8 cellular contexts compared by ENCODE assay signal in the genomic region with DNA sequence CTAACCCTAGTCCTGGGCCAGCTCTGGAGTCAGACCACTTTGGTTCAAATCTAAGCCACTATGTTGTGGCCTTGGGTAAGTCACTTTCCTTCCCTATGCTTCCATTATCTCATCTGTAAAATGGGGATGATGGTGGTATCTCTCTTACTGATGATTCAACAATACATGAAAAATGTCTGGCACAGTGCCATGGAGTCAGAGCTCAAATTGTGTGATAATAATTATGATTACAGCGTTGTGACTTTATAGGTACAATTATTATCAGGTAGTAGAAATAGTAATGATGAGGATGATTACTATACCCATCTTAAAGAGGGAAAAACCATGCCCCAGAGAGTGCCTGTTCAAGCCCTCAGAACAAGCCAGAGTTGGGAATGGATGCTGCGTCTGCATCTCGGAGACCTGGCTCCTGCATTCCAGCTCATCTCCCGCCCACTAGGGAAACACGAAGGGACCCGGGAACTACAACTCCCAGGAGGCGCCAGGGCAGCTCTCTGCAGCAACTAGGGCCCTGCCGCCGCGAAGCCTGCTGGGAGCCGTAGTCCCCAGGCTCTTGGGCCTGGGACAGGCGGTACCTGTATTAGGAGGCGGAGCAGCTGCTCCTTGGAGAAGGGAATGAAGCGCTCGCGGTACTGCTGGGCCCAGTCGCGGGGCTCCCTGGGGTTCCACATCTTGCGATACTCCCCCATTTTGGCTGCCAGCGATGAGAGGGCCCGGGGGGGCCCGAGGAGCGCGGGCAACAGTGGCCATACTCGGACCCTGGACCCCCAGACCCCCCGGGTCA. TPM values are rescaled to one million over a fixed set of nuclear protein-coding genes. Genes with fewer than 3 reads are reported as not detected.
DNase-seq lines count a peak whose midpoint lies in the region; ATAC-seq and TF ChIP-seq lines count a peak whose summit lies in the region.

No MANE protein-coding gene starts in this region.

- TF ChIP-seq CTCF in nephron (IDR thresholded peaks at IDR 0.05; ENCODE audit: unreplicated experiment in 3 of 3), result no peak

- DNase-seq in EH (ENCODE audit: low read depth) (peak; percentile 96), H7 (peak; percentile 96), MG63 (peak; percentile 99), SIG-M5 (lab: John Stamatoyannopoulos, UW) (peak; percentile 66), activated gamma-delta T cell treated with Interleukin-2 at 50 U/mL for 16 hours (peak; percentile 85), fibroblast of the conjunctiva (ENCODE audit: low read depth) (peak; percentile 91)
- peak; percentile 92 for DNase-seq in stimulated activated naive CD8-positive, alpha-beta T cell treated with anti-CD3 and anti-CD28 coated beads, Interleukin-15, Interleukin-2, amounts not matched to agents 100 U/mL and 50 U/mL, for 24 hours

- peak; percentile 77 for ATAC-seq in stimulated activated naive CD8-positive, alpha-beta T cell treated with anti-CD3 and anti-CD28 coated beads, Interleukin-15, Interleukin-2, amounts not matched to agents 100 U/mL and 50 U/mL, for 24 hours

- peak overlapping the region; percentile 85 to 89 (median 86) for H3K4me3 Mint-ChIP-seq in nephron

- H3K36me3 ChIP-seq in H7 (replicated peaks; ENCODE audit: control insufficient read depth, insufficient read depth, low read length) (no peaks in the 10 kb centered on the region), MG63 (peaks cover 14% of the 10 kb centered on the region)

- H3K4me1 Mint-ChIP-seq in nephron, result peaks cover 1% of the 10 kb centered on the region

- H3K36me3 Mint-ChIP-seq in nephron (ENCODE audit: low read depth), result no peaks in the 10 kb centered on the region

- H3K27me3 ChIP-seq in H7 (ENCODE audit: control insufficient read depth, insufficient read depth, low read length), result no peaks in the 10 kb centered on the region; the same call in 1 of the 2 replicates
- H3K27me3 ChIP-seq in MG63, result no peaks in the 10 kb centered on the region

- H3K27ac Mint-ChIP-seq in nephron, result peak overlapping the region; percentile 90 to 98 (median 92)

- H3K9me3 Mint-ChIP-seq in nephron, result no peaks in the 10 kb centered on the region

- H3K27me3 Mint-ChIP-seq in nephron (ENCODE audit: low read depth), result peaks cover 4% of the 10 kb centered on the region

- H3K4me3 ChIP-seq in H7 (ENCODE audit: insufficient read depth, low read depth, low read length) (peak overlapping the region; percentile 78), MG63 (peak overlapping the region; percentile 65)

- no peaks in the 10 kb centered on the region for H3K9me3 ChIP-seq in MG63

RNA-seq across cellular contexts. Expression of a gene that starts 0.8 kb away (rescaled TPM):
- 11.5 and 17.4 TPM in 2 replicates for total RNA-seq in H7 (2014; rRNA removed; shearing (Covaris generic))
- 3.4 and 5.1 TPM in 2 replicates for total RNA-seq in MG63 (2014; rRNA removed; shearing (Covaris generic); ENCODE audit: low replicate concordance)

RNA-seq across cellular contexts. Expression of a gene that starts 1.3 kb away (rescaled TPM):
- not detected in 2 replicates for total RNA-seq in H7 (2014; rRNA removed; shearing (Covaris generic))
- not detected in 2 replicates for total RNA-seq in MG63 (2014; rRNA removed; shearing (Covaris generic); ENCODE audit: low replicate concordance)

RNA-seq across cellular contexts. Expression of a gene that starts 28.4 kb away (rescaled TPM):
- total RNA-seq in H7 (2014; rRNA removed; shearing (Covaris generic)), result 110 and 111 TPM in 2 replicates
- 51.3 and 103 TPM in 2 replicates for total RNA-seq in MG63 (2014; rRNA removed; shearing (Covaris generic); ENCODE audit: low replicate concordance)

RNA-seq across cellular contexts. Expression of a gene that starts 30.6 kb away (rescaled TPM):
- 4.4 and 4.8 TPM in 2 replicates for total RNA-seq in H7 (2014; rRNA removed; shearing (Covaris generic))
- 0.03 TPM in 1 of 2 replicates, not detected in the other for total RNA-seq in MG63 (2014; rRNA removed; shearing (Covaris generic); ENCODE audit: low replicate concordance)

RNA-seq across cellular contexts. Expression of a gene that starts 37.6 kb away (rescaled TPM):
- 29.9 and 57.5 TPM in 2 replicates for total RNA-seq in H7 (2014; rRNA removed; shearing (Covaris generic))
- total RNA-seq in MG63 (2014; rRNA removed; shearing (Covaris generic); ENCODE audit: low replicate concordance), result 149 and 258 TPM in 2 replicates

Comparison
In these comparisons a context has a peak if more than half of its experiments do, and no peak if none do; other contexts are left out.
1. Peak in every context shown above with its lines: DNase-seq, ATAC-seq and H3K4me3 ChIP-seq.